Comparison of ENCODE assay signal across 15 cellular contexts in genomic region chr13:94481966-94482365, GRCh38. TPM values are rescaled to one million over a fixed set of nuclear protein-coding genes. Genes with fewer than 3 reads are reported as not detected.
DNase-seq lines count a peak whose midpoint lies in the region; TF ChIP-seq lines count a peak whose summit lies in the region.
"Had no signal": no experiment of that assay in that cellular context is flagged by ENCODE, and none has a peak within 500 bp of the region (broad histone marks: within the 10 kb centered on the region; RNA-seq: fewer than 3 reads in every experiment).

No MANE protein-coding gene starts in this region.

- in situ Hi-C loops in astrocyte of the spinal cord (cut with HindIII; ENCODE audit: low sequenced_read_pairs): no loop called here

- DNase-seq in AG08395 (ENCODE audit: low spot score): peak; percentile 72
- peak; percentile 4 for DNase-seq in HS-27A (ENCODE audit: low read depth)
- peak; percentile 69 for DNase-seq in astrocyte of the spinal cord (ENCODE audit: low read depth, low spot score)
- peak; percentile 66 for DNase-seq in hepatocyte (ENCODE audit: low spot score)
- DNase-seq in retina: no peak
- DNase-seq in stimulated activated CD4-positive, alpha-beta T cell treated with anti-CD3 and anti-CD28 coated beads, Interleukin-4, amount 100 ng/mL, for 1 hour: no peak
- no peak for DNase-seq in NCI-H2029 (lab: John Stamatoyannopoulos, UW)
- no peak for DNase-seq in SHP77 treated with DMSO at 0.1 percent for 48 hours (lab: John Stamatoyannopoulos, UW)
- DNase-seq: activated effector memory CD4-positive, alpha-beta T cell treated with Interleukin-2 at 50 U/mL for 16 hours; Karpas-422; mesendoderm; NCI-H345; thyroid gland had no signal

- H3K4me3 ChIP-seq in astrocyte of the spinal cord (ENCODE audit: low read depth, low read length) (no peak overlapping the region), hepatocyte (no peak overlapping the region)
- H3K4me3 ChIP-seq: BLaER1, thyroid gland had no signal

- no peaks in the 10 kb centered on the region for H3K79me2 ChIP-seq in hepatocyte

- H3K4me2 ChIP-seq in hepatocyte: no peak overlapping the region

- no peak for TF ChIP-seq CTCF in astrocyte of the spinal cord (IDR thresholded peaks at IDR 0.05; ENCODE audit: low read depth, low read length)
- no peak for TF ChIP-seq CTCF in hepatocyte (IDR thresholded peaks at IDR 0.05; ENCODE audit: poor library complexity)

- WGBS in hepatocyte (ENCODE audit: low lambda C conversion rate, missing lambda C conversion rate): 74% methylated on average over 7 of the region's 7 CpGs

- H3K27ac ChIP-seq in hepatocyte: peak overlapping the region; percentile 58
- H3K27ac ChIP-seq: thyroid gland had no signal

- H4K20me1 ChIP-seq in hepatocyte (ENCODE audit: insufficient read depth, poor library complexity, severe bottlenecking): no peaks in the 10 kb centered on the region
- H4K20me1 ChIP-seq: BLaER1 had no signal

- H2AFZ ChIP-seq in hepatocyte: no peak overlapping the region

- H3K9me2 ChIP-seq in hepatocyte (replicated peaks; ENCODE audit: insufficient read depth): no peaks in the 10 kb centered on the region

- no peaks in the 10 kb centered on the region for H3K27me3 ChIP-seq in hepatocyte
- H3K27me3 ChIP-seq: BLaER1, thyroid gland had no signal

- no peaks in the 10 kb centered on the region for H3K9me3 ChIP-seq in hepatocyte (ENCODE audit: low read depth)
- H3K9me3 ChIP-seq: BLaER1, thyroid gland had no signal

- H3K36me3 ChIP-seq in hepatocyte (replicated peaks; ENCODE audit: insufficient read depth, low read depth): no peaks in the 10 kb centered on the region
- H3K36me3 ChIP-seq: BLaER1, thyroid gland had no signal

- no peaks in the 10 kb centered on the region for H3K4me1 ChIP-seq in hepatocyte (ENCODE audit: insufficient read depth)
- H3K4me1 ChIP-seq: thyroid gland had no signal

RNA-seq across cellular contexts. Expression of gene DCT, which starts 2.5 kb away (rescaled TPM):
- total RNA-seq in hepatocyte: not detected in 2 replicates
- not detected in 2 replicates for polyA plus RNA-seq in hepatocyte
- total RNA-seq: pulmonary artery endothelial cell had no signal

Comparison
In these comparisons a context has a peak if more than half of its experiments do, and no peak if none do; other contexts are left out.
1. DNase-seq: peak in AG08395 (single experiment), HS-27A (single experiment), astrocyte of the spinal cord (single experiment) and hepatocyte (single experiment); none in retina (single experiment), stimulated activated CD4-positive, alpha-beta T cell treated with anti-CD3 and anti-CD28 coated beads, Interleukin-4, amount 100 ng/mL, for 1 hour (single experiment), NCI-H2029 (single experiment) and SHP77 treated with DMSO at 0.1 percent for 48 hours (single experiment).